Comparison of ENCODE assay signal across 1 cellular context in the genomic region with DNA sequence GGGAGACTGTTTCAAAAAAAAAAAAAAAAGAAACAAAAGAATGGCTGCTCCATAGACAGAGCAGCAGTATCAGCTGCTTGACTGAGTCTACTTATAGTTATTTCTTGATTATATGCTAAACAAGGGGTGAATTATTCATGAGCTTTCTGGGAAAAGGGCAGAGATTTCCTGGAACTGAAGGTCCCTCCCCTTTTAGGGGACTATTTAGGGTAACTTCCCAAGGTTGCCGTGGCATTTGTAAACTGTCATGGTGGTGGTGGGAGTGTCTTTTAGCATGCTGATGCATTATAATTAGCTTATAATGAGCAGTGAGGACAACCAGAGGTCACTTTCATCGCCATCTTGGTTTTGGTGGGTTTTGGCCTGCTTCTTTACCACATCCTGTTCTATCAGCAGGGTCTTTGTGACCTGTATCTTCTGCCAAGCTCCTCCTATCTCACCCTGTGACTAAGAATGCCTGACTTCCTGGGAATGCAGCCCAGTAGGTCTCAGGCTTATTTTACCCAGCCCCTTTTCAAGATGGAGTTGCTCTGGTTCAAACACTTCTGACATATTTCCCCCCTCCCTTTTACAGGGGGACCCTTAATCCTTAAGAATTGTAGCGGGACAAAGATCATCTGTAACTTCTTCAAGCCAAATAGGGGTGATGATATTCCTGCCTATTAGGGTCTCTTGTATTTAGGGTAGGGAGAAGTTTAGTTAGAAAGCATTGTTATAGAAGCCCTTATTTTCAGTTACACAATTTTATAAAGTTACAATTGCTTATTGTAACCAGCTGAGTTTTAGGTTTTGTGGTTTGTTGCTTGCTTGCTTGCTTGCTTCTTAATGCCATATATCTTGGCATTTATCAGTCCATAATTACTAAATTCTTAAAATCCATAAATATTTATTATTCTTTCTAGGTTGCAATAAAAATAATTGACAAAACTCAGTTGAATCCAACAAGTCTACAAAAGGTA.
TF ChIP-seq lines count a peak whose summit lies in the region.

No MANE protein-coding gene starts in this region.

TF ChIP-seq in K562, 482 proteins besides CTCF, POLR2A, EP300 and RAD21 (continued from another document and continues in another):
- TF ChIP-seq SMARCC2 (IDR thresholded peaks at IDR 0.05; ENCODE audit: low read depth) (no peak), SIX5 (IDR thresholded peaks at IDR 0.05; ENCODE audit: borderline replicate concordance in 1 of 2, insufficient read depth in 1 of 2, low read depth in 1 of 2, low read length in 2 of 2) (peak in 1 of 2 experiments; percentile 18; a peak in 1 of 4 replicates), STAT5A (IDR thresholded peaks at IDR 0.05; ENCODE audit: borderline replicate concordance, low read length) (peak; percentile 97), ESRRA (IDR thresholded peaks at IDR 0.05; ENCODE audit: borderline replicate concordance, low read depth) (peak; percentile 99), ZNF274 (IDR thresholded peaks at IDR 0.05; ENCODE audit: borderline replicate concordance, low read depth, low read length) (no peak), HCFC1 (IDR thresholded peaks at IDR 0.05; ENCODE audit: low read depth, low read length) (no peak), SRSF7 (optimal IDR thresholded peaks at IDR 0.05; ENCODE audit: low read depth, low read length) (no peak), RFX1 (IDR thresholded peaks at IDR 0.05) (peak; percentile 84), CBFA2T2 (conservative IDR thresholded peaks at IDR 0.05) (no peak), U2AF2 (optimal IDR thresholded peaks at IDR 0.05; ENCODE audit: low read depth, low read length) (no peak), MTA3 (IDR thresholded peaks at IDR 0.05; ENCODE audit: borderline replicate concordance) (peak; percentile 85), ZNF830 (CRISPR knock-in tag; IDR thresholded peaks at IDR 0.05) (peak; percentile 99), SETDB1 (IDR thresholded peaks at IDR 0.05; ENCODE audit: low read length) (no peak), ZBTB7A (IDR thresholded peaks at IDR 0.05; ENCODE audit: borderline replicate concordance, control insufficient read depth, low read depth, low read length) (no peak), SMAD1 (IDR thresholded peaks at IDR 0.05; ENCODE audit: low read depth, low read length, partially characterized antibody) (no peak), ESRRB (CRISPR knock-in tag; IDR thresholded peaks at IDR 0.05; ENCODE audit: borderline replicate concordance) (peak; percentile 94), CREBBP (IDR thresholded peaks at IDR 0.05; ENCODE audit: low read depth, low read length) (no peak), RFX7 (CRISPR knock-in tag; IDR thresholded peaks at IDR 0.05) (peak; percentile 99), CCNT2 (IDR thresholded peaks at IDR 0.05; ENCODE audit: borderline replicate concordance, extremely low read depth, insufficient read length, low read depth, low read length) (no peak), ZNF146 (CRISPR knock-in tag; IDR thresholded peaks at IDR 0.05; ENCODE audit: unreplicated experiment) (no peak), ZNF444 (CRISPR knock-in tag; IDR thresholded peaks at IDR 0.05) (peak; percentile 100), RBM34 (IDR thresholded peaks at IDR 0.05; ENCODE audit: borderline replicate concordance, insufficient read depth, low read length) (no peak), ETS2 (tag; IDR thresholded peaks at IDR 0.05; ENCODE audit: borderline replicate concordance, poor library complexity, severe bottlenecking) (peak; percentile 99), MAFG (tag; conservative IDR thresholded peaks at IDR 0.05) (peak; percentile 84), ZNF436 (CRISPR knock-in tag; IDR thresholded peaks at IDR 0.05) (peak; percentile 74), ZNF57 (CRISPR knock-in tag; IDR thresholded peaks at IDR 0.05) (peak; percentile 98), CHD2 (IDR thresholded peaks at IDR 0.05; ENCODE audit: low read depth, low read length) (no peak), ZNF79 (CRISPR knock-in tag; IDR thresholded peaks at IDR 0.05; ENCODE audit: low read depth) (peak; percentile 99), SREBF2 (CRISPR knock-in tag; IDR thresholded peaks at IDR 0.05) (no peak), HDGF (IDR thresholded peaks at IDR 0.05) (no peak), ZNF143 (CRISPR knock-in tag; IDR thresholded peaks at IDR 0.05) (no peak), ZNF184 (CRISPR knock-in tag; IDR thresholded peaks at IDR 0.05) (no peak), SNIP1 (IDR thresholded peaks at IDR 0.05; ENCODE audit: low read depth) (no peak), SOX6 (IDR thresholded peaks at IDR 0.05) (peak; percentile 69), HNRNPL (IDR thresholded peaks at IDR 0.05; ENCODE audit: low read depth, low read length) (no peak), JUND (IDR thresholded peaks at IDR 0.05; ENCODE audit: borderline replicate concordance, low read depth, low read length) (no peak), JUND (tag; IDR thresholded peaks at IDR 0.05; ENCODE audit: borderline replicate concordance, low read depth, low read length) (peak; percentile 95), DIDO1 (tag; IDR thresholded peaks at IDR 0.05; ENCODE audit: low read depth) (peak; percentile 99), PURB (CRISPR knock-in tag; IDR thresholded peaks at IDR 0.05; ENCODE audit: low read depth) (no peak), NR3C1 (CRISPR knock-in tag; IDR thresholded peaks at IDR 0.05) (no peak), ZNF197 (CRISPR knock-in tag; IDR thresholded peaks at IDR 0.05; ENCODE audit: low read depth) (peak; percentile 100), MTA1 (IDR thresholded peaks at IDR 0.05; ENCODE audit: borderline replicate concordance) (peak; percentile 84), ELF4 (CRISPR knock-in tag; IDR thresholded peaks at IDR 0.05) (peak; percentile 100)
- TF ChIP-seq, protein P1, sequence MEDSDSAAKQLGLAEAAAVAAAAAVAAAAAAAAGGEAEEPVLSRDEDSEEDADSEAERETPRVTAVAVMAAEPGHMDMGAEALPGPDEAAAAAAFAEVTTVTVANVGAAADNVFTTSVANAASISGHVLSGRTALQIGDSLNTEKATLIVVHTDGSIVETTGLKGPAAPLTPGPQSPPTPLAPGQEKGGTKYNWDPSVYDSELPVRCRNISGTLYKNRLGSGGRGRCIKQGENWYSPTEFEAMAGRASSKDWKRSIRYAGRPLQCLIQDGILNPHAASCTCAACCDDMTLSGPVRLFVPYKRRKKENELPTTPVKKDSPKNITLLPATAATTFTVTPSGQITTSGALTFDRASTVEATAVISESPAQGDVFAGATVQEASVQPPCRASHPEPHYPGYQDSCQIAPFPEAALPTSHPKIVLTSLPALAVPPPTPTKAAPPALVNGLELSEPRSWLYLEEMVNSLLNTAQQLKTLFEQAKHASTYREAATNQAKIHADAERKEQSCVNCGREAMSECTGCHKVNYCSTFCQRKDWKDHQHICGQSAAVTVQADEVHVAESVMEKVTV (CRISPR knock-in tag; IDR thresholded peaks at IDR 0.05): peak; percentile 98
- TF ChIP-seq, protein P2, sequence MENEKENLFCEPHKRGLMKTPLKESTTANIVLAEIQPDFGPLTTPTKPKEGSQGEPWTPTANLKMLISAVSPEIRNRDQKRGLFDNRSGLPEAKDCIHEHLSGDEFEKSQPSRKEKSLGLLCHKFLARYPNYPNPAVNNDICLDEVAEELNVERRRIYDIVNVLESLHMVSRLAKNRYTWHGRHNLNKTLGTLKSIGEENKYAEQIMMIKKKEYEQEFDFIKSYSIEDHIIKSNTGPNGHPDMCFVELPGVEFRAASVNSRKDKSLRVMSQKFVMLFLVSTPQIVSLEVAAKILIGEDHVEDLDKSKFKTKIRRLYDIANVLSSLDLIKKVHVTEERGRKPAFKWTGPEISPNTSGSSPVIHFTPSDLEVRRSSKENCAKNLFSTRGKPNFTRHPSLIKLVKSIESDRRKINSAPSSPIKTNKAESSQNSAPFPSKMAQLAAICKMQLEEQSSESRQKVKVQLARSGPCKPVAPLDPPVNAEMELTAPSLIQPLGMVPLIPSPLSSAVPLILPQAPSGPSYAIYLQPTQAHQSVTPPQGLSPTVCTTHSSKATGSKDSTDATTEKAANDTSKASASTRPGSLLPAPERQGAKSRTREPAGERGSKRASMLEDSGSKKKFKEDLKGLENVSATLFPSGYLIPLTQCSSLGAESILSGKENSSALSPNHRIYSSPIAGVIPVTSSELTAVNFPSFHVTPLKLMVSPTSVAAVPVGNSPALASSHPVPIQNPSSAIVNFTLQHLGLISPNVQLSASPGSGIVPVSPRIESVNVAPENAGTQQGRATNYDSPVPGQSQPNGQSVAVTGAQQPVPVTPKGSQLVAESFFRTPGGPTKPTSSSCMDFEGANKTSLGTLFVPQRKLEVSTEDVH (IDR thresholded peaks at IDR 0.05; ENCODE audit: low read depth, partially characterized antibody): no peak
- TF ChIP-seq, protein P3, sequence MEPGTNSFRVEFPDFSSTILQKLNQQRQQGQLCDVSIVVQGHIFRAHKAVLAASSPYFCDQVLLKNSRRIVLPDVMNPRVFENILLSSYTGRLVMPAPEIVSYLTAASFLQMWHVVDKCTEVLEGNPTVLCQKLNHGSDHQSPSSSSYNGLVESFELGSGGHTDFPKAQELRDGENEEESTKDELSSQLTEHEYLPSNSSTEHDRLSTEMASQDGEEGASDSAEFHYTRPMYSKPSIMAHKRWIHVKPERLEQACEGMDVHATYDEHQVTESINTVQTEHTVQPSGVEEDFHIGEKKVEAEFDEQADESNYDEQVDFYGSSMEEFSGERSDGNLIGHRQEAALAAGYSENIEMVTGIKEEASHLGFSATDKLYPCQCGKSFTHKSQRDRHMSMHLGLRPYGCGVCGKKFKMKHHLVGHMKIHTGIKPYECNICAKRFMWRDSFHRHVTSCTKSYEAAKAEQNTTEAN (CRISPR knock-in tag; IDR thresholded peaks at IDR 0.05): no peak
- TF ChIP-seq, protein P4, sequence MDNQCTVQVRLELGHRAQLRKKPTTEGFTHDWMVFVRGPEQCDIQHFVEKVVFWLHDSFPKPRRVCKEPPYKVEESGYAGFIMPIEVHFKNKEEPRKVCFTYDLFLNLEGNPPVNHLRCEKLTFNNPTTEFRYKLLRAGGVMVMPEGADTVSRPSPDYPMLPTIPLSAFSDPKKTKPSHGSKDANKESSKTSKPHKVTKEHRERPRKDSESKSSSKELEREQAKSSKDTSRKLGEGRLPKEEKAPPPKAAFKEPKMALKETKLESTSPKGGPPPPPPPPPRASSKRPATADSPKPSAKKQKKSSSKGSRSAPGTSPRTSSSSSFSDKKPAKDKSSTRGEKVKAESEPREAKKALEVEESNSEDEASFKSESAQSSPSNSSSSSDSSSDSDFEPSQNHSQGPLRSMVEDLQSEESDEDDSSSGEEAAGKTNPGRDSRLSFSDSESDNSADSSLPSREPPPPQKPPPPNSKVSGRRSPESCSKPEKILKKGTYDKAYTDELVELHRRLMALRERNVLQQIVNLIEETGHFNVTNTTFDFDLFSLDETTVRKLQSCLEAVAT (IDR thresholded peaks at IDR 0.05): no peak
- TF ChIP-seq, protein P5, sequence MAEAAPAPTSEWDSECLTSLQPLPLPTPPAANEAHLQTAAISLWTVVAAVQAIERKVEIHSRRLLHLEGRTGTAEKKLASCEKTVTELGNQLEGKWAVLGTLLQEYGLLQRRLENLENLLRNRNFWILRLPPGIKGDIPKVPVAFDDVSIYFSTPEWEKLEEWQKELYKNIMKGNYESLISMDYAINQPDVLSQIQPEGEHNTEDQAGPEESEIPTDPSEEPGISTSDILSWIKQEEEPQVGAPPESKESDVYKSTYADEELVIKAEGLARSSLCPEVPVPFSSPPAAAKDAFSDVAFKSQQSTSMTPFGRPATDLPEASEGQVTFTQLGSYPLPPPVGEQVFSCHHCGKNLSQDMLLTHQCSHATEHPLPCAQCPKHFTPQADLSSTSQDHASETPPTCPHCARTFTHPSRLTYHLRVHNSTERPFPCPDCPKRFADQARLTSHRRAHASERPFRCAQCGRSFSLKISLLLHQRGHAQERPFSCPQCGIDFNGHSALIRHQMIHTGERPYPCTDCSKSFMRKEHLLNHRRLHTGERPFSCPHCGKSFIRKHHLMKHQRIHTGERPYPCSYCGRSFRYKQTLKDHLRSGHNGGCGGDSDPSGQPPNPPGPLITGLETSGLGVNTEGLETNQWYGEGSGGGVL (CRISPR knock-in tag; IDR thresholded peaks at IDR 0.05): peak; percentile 98
- TF ChIP-seq, protein P6, sequence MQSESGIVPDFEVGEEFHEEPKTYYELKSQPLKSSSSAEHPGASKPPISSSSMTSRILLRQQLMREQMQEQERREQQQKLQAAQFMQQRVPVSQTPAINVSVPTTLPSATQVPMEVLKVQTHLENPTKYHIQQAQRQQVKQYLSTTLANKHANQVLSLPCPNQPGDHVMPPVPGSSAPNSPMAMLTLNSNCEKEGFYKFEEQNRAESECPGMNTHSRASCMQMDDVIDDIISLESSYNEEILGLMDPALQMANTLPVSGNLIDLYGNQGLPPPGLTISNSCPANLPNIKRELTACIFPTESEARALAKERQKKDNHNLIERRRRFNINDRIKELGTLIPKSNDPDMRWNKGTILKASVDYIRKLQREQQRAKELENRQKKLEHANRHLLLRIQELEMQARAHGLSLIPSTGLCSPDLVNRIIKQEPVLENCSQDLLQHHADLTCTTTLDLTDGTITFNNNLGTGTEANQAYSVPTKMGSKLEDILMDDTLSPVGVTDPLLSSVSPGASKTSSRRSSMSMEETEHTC (IDR thresholded peaks at IDR 0.05): no peak
- TF ChIP-seq, protein P7, sequence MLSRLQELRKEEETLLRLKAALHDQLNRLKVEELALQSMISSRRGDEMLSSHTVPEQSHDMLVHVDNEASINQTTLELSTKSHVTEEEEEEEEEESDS (CRISPR knock-in tag; IDR thresholded peaks at IDR 0.05): peak; percentile 86
- TF ChIP-seq, protein P8, sequence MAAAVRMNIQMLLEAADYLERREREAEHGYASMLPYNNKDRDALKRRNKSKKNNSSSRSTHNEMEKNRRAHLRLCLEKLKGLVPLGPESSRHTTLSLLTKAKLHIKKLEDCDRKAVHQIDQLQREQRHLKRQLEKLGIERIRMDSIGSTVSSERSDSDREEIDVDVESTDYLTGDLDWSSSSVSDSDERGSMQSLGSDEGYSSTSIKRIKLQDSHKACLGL (CRISPR knock-in tag; IDR thresholded peaks at IDR 0.05; ENCODE audit: borderline replicate concordance, poor library complexity, severe bottlenecking): peak; percentile 94
- TF ChIP-seq, protein P9, sequence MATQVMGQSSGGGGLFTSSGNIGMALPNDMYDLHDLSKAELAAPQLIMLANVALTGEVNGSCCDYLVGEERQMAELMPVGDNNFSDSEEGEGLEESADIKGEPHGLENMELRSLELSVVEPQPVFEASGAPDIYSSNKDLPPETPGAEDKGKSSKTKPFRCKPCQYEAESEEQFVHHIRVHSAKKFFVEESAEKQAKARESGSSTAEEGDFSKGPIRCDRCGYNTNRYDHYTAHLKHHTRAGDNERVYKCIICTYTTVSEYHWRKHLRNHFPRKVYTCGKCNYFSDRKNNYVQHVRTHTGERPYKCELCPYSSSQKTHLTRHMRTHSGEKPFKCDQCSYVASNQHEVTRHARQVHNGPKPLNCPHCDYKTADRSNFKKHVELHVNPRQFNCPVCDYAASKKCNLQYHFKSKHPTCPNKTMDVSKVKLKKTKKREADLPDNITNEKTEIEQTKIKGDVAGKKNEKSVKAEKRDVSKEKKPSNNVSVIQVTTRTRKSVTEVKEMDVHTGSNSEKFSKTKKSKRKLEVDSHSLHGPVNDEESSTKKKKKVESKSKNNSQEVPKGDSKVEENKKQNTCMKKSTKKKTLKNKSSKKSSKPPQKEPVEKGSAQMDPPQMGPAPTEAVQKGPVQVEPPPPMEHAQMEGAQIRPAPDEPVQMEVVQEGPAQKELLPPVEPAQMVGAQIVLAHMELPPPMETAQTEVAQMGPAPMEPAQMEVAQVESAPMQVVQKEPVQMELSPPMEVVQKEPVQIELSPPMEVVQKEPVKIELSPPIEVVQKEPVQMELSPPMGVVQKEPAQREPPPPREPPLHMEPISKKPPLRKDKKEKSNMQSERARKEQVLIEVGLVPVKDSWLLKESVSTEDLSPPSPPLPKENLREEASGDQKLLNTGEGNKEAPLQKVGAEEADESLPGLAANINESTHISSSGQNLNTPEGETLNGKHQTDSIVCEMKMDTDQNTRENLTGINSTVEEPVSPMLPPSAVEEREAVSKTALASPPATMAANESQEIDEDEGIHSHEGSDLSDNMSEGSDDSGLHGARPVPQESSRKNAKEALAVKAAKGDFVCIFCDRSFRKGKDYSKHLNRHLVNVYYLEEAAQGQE (CRISPR knock-in tag; IDR thresholded peaks at IDR 0.05; ENCODE audit: low read depth): peak; percentile 92
